ENCODE assay signal across 8 cellular contexts in the genomic region with DNA sequence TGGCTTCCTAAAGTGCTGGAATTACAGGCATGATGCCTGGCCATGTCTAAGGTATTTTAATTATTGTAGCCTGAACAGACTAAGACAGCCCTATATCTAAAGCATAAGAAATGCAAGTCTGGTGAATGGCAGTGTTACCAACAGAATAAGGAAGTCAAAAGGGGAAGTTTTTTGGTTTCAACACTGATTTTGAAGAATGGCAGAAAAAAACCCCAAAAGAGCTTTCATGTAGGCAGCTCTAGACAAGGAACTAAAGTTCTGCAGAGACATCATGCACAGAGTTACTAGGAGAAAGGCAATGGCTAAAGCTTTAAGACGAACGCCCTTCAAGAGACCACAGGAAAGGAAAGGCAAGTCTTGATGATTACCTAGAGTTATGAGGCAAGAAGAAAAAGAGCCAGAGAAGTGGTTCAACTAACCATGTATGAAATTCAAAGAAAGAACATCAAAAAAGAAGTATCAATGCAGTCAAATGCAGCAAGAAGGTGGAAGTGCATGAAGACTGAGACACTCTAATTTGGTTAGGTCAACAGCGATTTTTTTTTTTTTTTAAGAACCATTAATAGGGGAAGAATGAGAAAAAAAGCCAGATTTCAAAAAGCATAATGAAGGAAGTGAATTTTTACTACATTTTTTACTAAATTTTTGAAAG. TPM values are rescaled to one million over a fixed set of nuclear protein-coding genes. Genes with fewer than 3 reads are reported as not detected.
DNase-seq lines count a peak whose midpoint lies in the region; ATAC-seq, FAIRE-seq and TF ChIP-seq lines count a peak whose summit lies in the region.

No MANE protein-coding gene starts in this region.

- no peak for DNase-seq in activated T-cell treated with anti-CD3 and anti-CD28 coated beads, Interleukin-2, amount 50 U/mL, for 4 hours
- DNase-seq in activated T-cell treated with anti-CD3 and anti-CD28 coated beads, Interleukin-2, amount 50 U/mL, for 48 hours: no peak
- DNase-seq in pons (ENCODE audit: low spot score) (peak; percentile 86), H4 (ENCODE audit: low spot score) (no peak), H54 (ENCODE audit: insufficient read length, low spot score) (no peak), uterus (no peak)

- no peaks in the 10 kb centered on the region for H3K9me3 Mint-ChIP-seq in activated T-cell treated with anti-CD3 and anti-CD28 coated beads, Interleukin-2, amount 50 U/mL, for 4 hours
- no peaks in the 10 kb centered on the region for H3K9me3 Mint-ChIP-seq in T-helper 1 cell treated with Interleukin-12 subunit alpha and Interleukin-12 subunit beta and Interleukin-4 antibody, amounts not matched to agents 30 μg/mL and 1 μg/mL, for 36 hours

- intact Hi-C loops in uterus (cut with DNase I; ENCODE audit: low total_unique reads): no loop called here

- H3K27me3 ChIP-seq in uterus: no peaks in the 10 kb centered on the region

- H3K27me3 Mint-ChIP-seq in activated T-cell treated with anti-CD3 and anti-CD28 coated beads, Interleukin-2, amount 50 U/mL, for 4 hours (ENCODE audit: low read depth): no peaks in the 10 kb centered on the region
- no peaks in the 10 kb centered on the region for H3K27me3 Mint-ChIP-seq in T-helper 1 cell treated with Interleukin-12 subunit alpha and Interleukin-12 subunit beta and Interleukin-4 antibody, amounts not matched to agents 30 μg/mL and 1 μg/mL, for 36 hours (ENCODE audit: low read depth)

- H3K36me3 ChIP-seq in uterus: no peaks in the 10 kb centered on the region

- no peak overlapping the region for H3K4me3 Mint-ChIP-seq in activated T-cell treated with anti-CD3 and anti-CD28 coated beads, Interleukin-2, amount 50 U/mL, for 4 hours
- H3K4me3 Mint-ChIP-seq in T-helper 1 cell treated with Interleukin-12 subunit alpha and Interleukin-12 subunit beta and Interleukin-4 antibody, amounts not matched to agents 30 μg/mL and 1 μg/mL, for 36 hours: peak overlapping the region; percentile 67

- peak overlapping the region; percentile 85 for H3K27ac Mint-ChIP-seq in T-helper 1 cell treated with Interleukin-12 subunit alpha and Interleukin-12 subunit beta and Interleukin-4 antibody, amounts not matched to agents 30 μg/mL and 1 μg/mL, for 36 hours

- no peaks in the 10 kb centered on the region for H3K9me3 ChIP-seq in uterus

- peaks cover 0 to 6% of the 10 kb centered on the region in 2 donors for H3K4me1 ChIP-seq in uterus

- H3K4me1 Mint-ChIP-seq in activated T-cell treated with anti-CD3 and anti-CD28 coated beads, Interleukin-2, amount 50 U/mL, for 4 hours (ENCODE audit: low read depth): peaks cover 40% of the 10 kb centered on the region
- peaks cover 34% of the 10 kb centered on the region for H3K4me1 Mint-ChIP-seq in T-helper 1 cell treated with Interleukin-12 subunit alpha and Interleukin-12 subunit beta and Interleukin-4 antibody, amounts not matched to agents 30 μg/mL and 1 μg/mL, for 36 hours (ENCODE audit: low read depth)

- H3K27ac ChIP-seq in uterus: no peak overlapping the region

- TF ChIP-seq CTCF in uterus (IDR thresholded peaks at IDR 0.05): no peak

- peak; percentile 25 to 51 for ATAC-seq in activated T-cell treated with anti-CD3 and anti-CD28 coated beads, Interleukin-2, amount 50 U/mL, for 4 hours
- ATAC-seq in HG03039 (IDR thresholded peaks at IDR 0.05; ENCODE audit: unreplicated experiment): peak; percentile 84

- TF ChIP-seq POLR2A in H54 (IDR thresholded peaks at IDR 0.05; ENCODE audit: low read depth, low read length) (no peak), uterus (IDR thresholded peaks at IDR 0.05) (no peak)

- peaks cover 2% of the 10 kb centered on the region for H3K36me3 Mint-ChIP-seq in activated T-cell treated with anti-CD3 and anti-CD28 coated beads, Interleukin-2, amount 50 U/mL, for 4 hours (ENCODE audit: insufficient read depth)
- peaks cover 7% of the 10 kb centered on the region for H3K36me3 Mint-ChIP-seq in T-helper 1 cell treated with Interleukin-12 subunit alpha and Interleukin-12 subunit beta and Interleukin-4 antibody, amounts not matched to agents 30 μg/mL and 1 μg/mL, for 36 hours (ENCODE audit: low read depth)

- H3K4me3 ChIP-seq in uterus: no peak overlapping the region

- FAIRE-seq in H54 (lab: Jason Lieb, UNC): no peak

RNA-seq across cellular contexts. Expression of a gene that starts 50.8 kb away (rescaled TPM):
- 10 to 100 TPM; 17.3 to 19.5 (median 19.4) TPM for total RNA-seq in activated T-cell treated with anti-CD3 and anti-CD28 coated beads, Interleukin-2, amount 50 U/mL, for 4 hours
- 1.2 and 3.3 TPM in 2 replicates for total RNA-seq in H4 (2014; rRNA removed; shearing (Covaris generic))
- total RNA-seq in uterus: 10 to 100 TPM in 2 of 4 donors, 1 to 10 TPM in 2; 3.8 to 20.0 (median 14.8) TPM
